Comparison of ENCODE assay signal across 28 cellular contexts in the genomic region with DNA sequence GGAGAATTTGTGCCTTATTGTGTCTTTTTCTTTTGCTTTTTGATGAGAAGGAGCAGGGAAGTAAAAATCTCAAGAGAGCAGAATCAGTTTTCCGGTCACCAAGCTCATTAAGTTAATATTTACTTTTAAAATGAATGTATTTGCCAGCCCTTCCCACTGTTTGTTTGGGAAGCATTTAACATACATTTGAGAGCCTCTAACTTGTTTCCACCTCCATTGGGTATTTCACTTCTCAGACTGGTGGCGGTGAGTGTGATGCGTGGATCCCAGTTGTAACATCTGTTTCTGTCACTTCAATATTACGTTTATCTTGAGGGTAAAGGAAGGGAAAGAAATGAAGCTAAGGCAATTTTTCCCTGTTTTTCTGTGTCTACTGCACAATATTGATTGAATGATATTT. TPM values are rescaled to one million over a fixed set of nuclear protein-coding genes. Genes with fewer than 3 reads are reported as not detected.
DNase-seq lines count a peak whose midpoint lies in the region; ATAC-seq and TF ChIP-seq lines count a peak whose summit lies in the region.
"Had no signal": no experiment of that assay in that cellular context is flagged by ENCODE, and none has a peak within 500 bp of the region (broad histone marks: within the 10 kb centered on the region; RNA-seq: fewer than 3 reads in every experiment).

No MANE protein-coding gene starts in this region.

- peak; percentile 78 for DNase-seq in DMS53 treated with DMSO at 0.1 percent for 48 hours (lab: John Stamatoyannopoulos, UW; ENCODE audit: unreplicated experiment)
- peak; percentile 56 for DNase-seq in NCI-H146 (lab: John Stamatoyannopoulos, UW)
- DNase-seq in SJCRH30, result peak; percentile 30 to 72
- no peak for DNase-seq in A172 (ENCODE audit: low spot score)
- DNase-seq in stimulated activated CD4-positive, alpha-beta T cell treated with anti-CD3 and anti-CD28 coated beads, Interleukin-1b, Interleukin-23, amount 100 ng/mL, for 48 hours, result no peak
- no peak for DNase-seq in HFFc6
- DNase-seq: activated CD4-positive, alpha-beta T cell treated with anti-CD3 and anti-CD28 coated beads, Interleukin-2, amount 10 ng/mL, durations not matched to agents 7 days and 5 days; activated CD8-positive, alpha-beta memory T cell treated with anti-CD3 and anti-CD28 coated beads, Interleukin-2, amount 10 ng/mL, durations not matched to agents 7 days and 5 days; activated naive CD4-positive, alpha-beta T cell treated with anti-CD3 and anti-CD28 coated beads, Interleukin-2, amount 50 U/mL, for 16 hours; AML-193; amygdala; CD4-positive, alpha-beta memory T cell; colonic mucosa; DMS79 treated with DMSO at 0.1 percent for 48 hours; esophagus squamous epithelium; lower lobe of right lung; mucosa of descending colon; NCI-H1105 treated with DMSO at 0.1 percent for 48 hours; nephron progenitor cell; right lobe of liver; stimulated activated CD4-positive, alpha-beta T cell treated with anti-CD3 and anti-CD28 coated beads, Interleukin-12 subunit alpha, Interleukin-12 subunit beta, amount 100 ng/mL, for 4 hours; stimulated activated CD4-positive, alpha-beta T cell treated with anti-CD3 and anti-CD28 coated beads, Interleukin-4, amount 100 ng/mL, for 4 hours; stimulated activated naive CD4-positive, alpha-beta T cell treated with Interleukin-2 at 50 U/mL for 16 hours had no signal

- peak overlapping the region; percentile 17; the same call in 1 of the 2 replicates for H3K27ac ChIP-seq in SJCRH30
- H3K27ac ChIP-seq: colonic mucosa, esophagus squamous epithelium, gastroesophageal sphincter, lower lobe of right lung, parathyroid adenoma, right lobe of liver had no signal

- H3K9me3 Mint-ChIP-seq in stimulated activated memory B cell treated with anti-CD40 and anti-IgM and Interleukin-4, amounts not matched to agents 10 μg/mL and 1 μg/mL and 100 μg/mL, for 72 hours, result no peaks in the 10 kb centered on the region
- no peaks in the 10 kb centered on the region for H3K9me3 Mint-ChIP-seq in HFFc6
- H3K9me3 Mint-ChIP-seq: activated CD4-positive, alpha-beta T cell treated with anti-CD3 and anti-CD28 coated beads, Interleukin-2, amount 10 ng/mL, durations not matched to agents 7 days and 5 days; IgD-negative memory B cell; nephron progenitor cell; T-helper 1 cell treated with Interleukin-12 subunit alpha and Interleukin-12 subunit beta and Interleukin-4 antibody, amounts not matched to agents 30 μg/mL and 1 μg/mL, for 36 hours had no signal

- no peaks in the 10 kb centered on the region for H3K36me3 Mint-ChIP-seq in stimulated activated memory B cell treated with anti-CD40 and anti-IgM and Interleukin-4, amounts not matched to agents 10 μg/mL and 1 μg/mL and 100 μg/mL, for 72 hours
- no peaks in the 10 kb centered on the region for H3K36me3 Mint-ChIP-seq in HFFc6 (ENCODE audit: low read depth)
- H3K36me3 Mint-ChIP-seq: activated CD8-positive, alpha-beta memory T cell treated with anti-CD3 and anti-CD28 coated beads, Interleukin-2, amount 10 ng/mL, durations not matched to agents 7 days and 5 days; CD4-positive, alpha-beta memory T cell had no signal

- H3K36me3 ChIP-seq in SJCRH30, result peaks cover 10% of the 10 kb centered on the region
- H3K36me3 ChIP-seq: colonic mucosa, esophagus squamous epithelium, gastroesophageal sphincter, lower lobe of right lung, right lobe of liver had no signal

- peak overlapping the region; percentile 10 for H3K27ac Mint-ChIP-seq in stimulated activated memory B cell treated with anti-CD40 and anti-IgM and Interleukin-4, amounts not matched to agents 10 μg/mL and 1 μg/mL and 100 μg/mL, for 72 hours
- no peak overlapping the region for H3K27ac Mint-ChIP-seq in HFFc6
- H3K27ac Mint-ChIP-seq: activated CD4-positive, alpha-beta T cell treated with anti-CD3 and anti-CD28 coated beads, Interleukin-2, amount 10 ng/mL, durations not matched to agents 7 days and 5 days; activated CD8-positive, alpha-beta memory T cell treated with anti-CD3 and anti-CD28 coated beads, Interleukin-2, amount 10 ng/mL, durations not matched to agents 7 days and 5 days; CD4-positive, alpha-beta memory T cell; IgD-negative memory B cell; T-helper 1 cell treated with Interleukin-12 subunit alpha and Interleukin-12 subunit beta and Interleukin-4 antibody, amounts not matched to agents 30 μg/mL and 1 μg/mL, for 36 hours had no signal

- ATAC-seq in stimulated activated memory B cell treated with anti-CD40 and anti-IgM and Interleukin-4, amounts not matched to agents 10 μg/mL and 1 μg/mL and 100 μg/mL, for 72 hours, result no peak
- ATAC-seq: activated CD8-positive, alpha-beta memory T cell treated with anti-CD3 and anti-CD28 coated beads, Interleukin-2, amount 10 ng/mL, durations not matched to agents 7 days and 5 days; gastroesophageal sphincter; lower lobe of right lung; mucosa of descending colon had no signal

- H3K9me3 ChIP-seq in SJCRH30 (replicated peaks), result no peaks in the 10 kb centered on the region
- H3K9me3 ChIP-seq: colonic mucosa, esophagus squamous epithelium, gastroesophageal sphincter, lower lobe of right lung, mucosa of descending colon, right lobe of liver had no signal

- H3K4me3 ChIP-seq in SJCRH30, result no peak overlapping the region
- H3K4me3 ChIP-seq: colonic mucosa, esophagus squamous epithelium, gastroesophageal sphincter, lower lobe of right lung, mucosa of descending colon, right lobe of liver had no signal

- TF ChIP-seq CTCF in HFFc6 (IDR thresholded peaks at IDR 0.05), result no peak

- peaks cover 36% of the 10 kb centered on the region for H3K4me1 ChIP-seq in SJCRH30
- H3K4me1 ChIP-seq: colonic mucosa had no signal

- no peaks in the 10 kb centered on the region for H3K27me3 Mint-ChIP-seq in stimulated activated memory B cell treated with anti-CD40 and anti-IgM and Interleukin-4, amounts not matched to agents 10 μg/mL and 1 μg/mL and 100 μg/mL, for 72 hours
- no peaks in the 10 kb centered on the region for H3K27me3 Mint-ChIP-seq in HFFc6 (ENCODE audit: insufficient read depth)
- H3K27me3 Mint-ChIP-seq: activated CD4-positive, alpha-beta T cell treated with anti-CD3 and anti-CD28 coated beads, Interleukin-2, amount 10 ng/mL, durations not matched to agents 7 days and 5 days; activated CD8-positive, alpha-beta memory T cell treated with anti-CD3 and anti-CD28 coated beads, Interleukin-2, amount 10 ng/mL, durations not matched to agents 7 days and 5 days; CD4-positive, alpha-beta memory T cell; IgD-negative memory B cell had no signal

- H3K27me3 ChIP-seq in SJCRH30, result no peaks in the 10 kb centered on the region
- H3K27me3 ChIP-seq: colonic mucosa, esophagus squamous epithelium, gastroesophageal sphincter, right lobe of liver had no signal

- H3K4me1 Mint-ChIP-seq in stimulated activated memory B cell treated with anti-CD40 and anti-IgM and Interleukin-4, amounts not matched to agents 10 μg/mL and 1 μg/mL and 100 μg/mL, for 72 hours, result peaks cover 34% of the 10 kb centered on the region
- H3K4me1 Mint-ChIP-seq in HFFc6 (ENCODE audit: low read depth), result peaks cover 29% of the 10 kb centered on the region
- H3K4me1 Mint-ChIP-seq: activated CD4-positive, alpha-beta T cell treated with anti-CD3 and anti-CD28 coated beads, Interleukin-2, amount 10 ng/mL, durations not matched to agents 7 days and 5 days; activated CD8-positive, alpha-beta memory T cell treated with anti-CD3 and anti-CD28 coated beads, Interleukin-2, amount 10 ng/mL, durations not matched to agents 7 days and 5 days; CD4-positive, alpha-beta memory T cell had no signal

- no peak overlapping the region for H3K4me3 Mint-ChIP-seq in stimulated activated memory B cell treated with anti-CD40 and anti-IgM and Interleukin-4, amounts not matched to agents 10 μg/mL and 1 μg/mL and 100 μg/mL, for 72 hours
- no peak overlapping the region for H3K4me3 Mint-ChIP-seq in HFFc6
- H3K4me3 Mint-ChIP-seq: activated CD4-positive, alpha-beta T cell treated with anti-CD3 and anti-CD28 coated beads, Interleukin-2, amount 10 ng/mL, durations not matched to agents 7 days and 5 days; activated CD8-positive, alpha-beta memory T cell treated with anti-CD3 and anti-CD28 coated beads, Interleukin-2, amount 10 ng/mL, durations not matched to agents 7 days and 5 days; CD4-positive, alpha-beta memory T cell; IgD-negative memory B cell; nephron progenitor cell; T-helper 1 cell treated with Interleukin-12 subunit alpha and Interleukin-12 subunit beta and Interleukin-4 antibody, amounts not matched to agents 30 μg/mL and 1 μg/mL, for 36 hours had no signal

RNA-seq across cellular contexts. Expression of a gene that starts 22.8 kb away (rescaled TPM):
- total RNA-seq in SJCRH30 (2014; rRNA removed; shearing (Covaris generic)), result 67.6 and 78.2 TPM in 2 replicates
- 19.6 and 22.3 TPM in 2 replicates for total RNA-seq in A172 (2014; rRNA removed; shearing (Covaris generic))
- total RNA-seq in HFFc6 (2021; fragmentation: NEBNext Ultra II Directional; extraction: Animal tissue kit (Norgen Biotek cat#: 25700)), result 10 to 100 TPM; 18.4 to 28.6 (median 27.2) TPM
- total RNA-seq: activated CD4-positive, alpha-beta T cell treated with anti-CD3 and anti-CD28 coated beads, Interleukin-2, amount 10 ng/mL, durations not matched to agents 7 days and 5 days had no signal

Comparison
In these comparisons a context has a peak if more than half of its experiments do, and no peak if none do; other contexts are left out.
1. DNase-seq: peak in DMS53 treated with DMSO at 0.1 percent for 48 hours (single experiment), NCI-H146 (single experiment) and SJCRH30 (2 of 2); none in A172 (single experiment), stimulated activated CD4-positive, alpha-beta T cell treated with anti-CD3 and anti-CD28 coated beads, Interleukin-1b, Interleukin-23, amount 100 ng/mL, for 48 hours (single experiment) and HFFc6 (single experiment).